Comparison of ENCODE assay signal across 8 cellular contexts in genomic region chr17:4492762-4493561, GRCh38. TPM values are rescaled to one million over a fixed set of nuclear protein-coding genes. Genes with fewer than 3 reads are reported as not detected.
DNase-seq lines count a peak whose midpoint lies in the region; ATAC-seq and TF ChIP-seq lines count a peak whose summit lies in the region.

No MANE protein-coding gene starts in this region.

- peaks cover 44% of the 10 kb centered on the region for H3K27me3 Mint-ChIP-seq in activated naive CD4-positive, alpha-beta T cell treated with anti-CD3 and anti-CD28 coated beads, Interleukin-2, amount 10 ng/mL, durations not matched to agents 7 days and 5 days
- peaks cover 22% of the 10 kb centered on the region for H3K27me3 Mint-ChIP-seq in glutamatergic neuron (ENCODE audit: unreplicated experiment)

- H3K4me1 Mint-ChIP-seq in activated naive CD4-positive, alpha-beta T cell treated with anti-CD3 and anti-CD28 coated beads, Interleukin-2, amount 10 ng/mL, durations not matched to agents 7 days and 5 days: peaks cover 2% of the 10 kb centered on the region
- H3K4me1 Mint-ChIP-seq in glutamatergic neuron (ENCODE audit: low read depth, unreplicated experiment): peaks cover 20% of the 10 kb centered on the region

- H3K4me3 Mint-ChIP-seq in activated naive CD4-positive, alpha-beta T cell treated with anti-CD3 and anti-CD28 coated beads, Interleukin-2, amount 10 ng/mL, durations not matched to agents 7 days and 5 days: no peak overlapping the region
- no peak overlapping the region for H3K4me3 Mint-ChIP-seq in glutamatergic neuron (ENCODE audit: unreplicated experiment)

- peak; percentile 72 for DNase-seq in activated naive CD4-positive, alpha-beta T cell treated with anti-CD3 and anti-CD28 coated beads, Interleukin-2, amount 10 ng/mL, durations not matched to agents 7 days and 5 days
- no peak for DNase-seq in activated naive CD4-positive, alpha-beta T cell treated with anti-CD3 and anti-CD28 coated beads, Interleukin-2, amount 50 U/mL, for 16 hours
- peak; percentile 59 for DNase-seq in SK-MEL-5 (ENCODE audit: low read depth, low spot score)
- no peak for DNase-seq in glutamatergic neuron
- DNase-seq in superior temporal gyrus (ENCODE audit: extremely low spot score): peak; percentile 11

- no peak overlapping the region for H3K27ac Mint-ChIP-seq in activated naive CD4-positive, alpha-beta T cell treated with anti-CD3 and anti-CD28 coated beads, Interleukin-2, amount 10 ng/mL, durations not matched to agents 7 days and 5 days
- peak overlapping the region; percentile 62 for H3K27ac Mint-ChIP-seq in glutamatergic neuron (ENCODE audit: unreplicated experiment)

- no peaks in the 10 kb centered on the region for H3K36me3 Mint-ChIP-seq in activated naive CD4-positive, alpha-beta T cell treated with anti-CD3 and anti-CD28 coated beads, Interleukin-2, amount 10 ng/mL, durations not matched to agents 7 days and 5 days
- H3K36me3 Mint-ChIP-seq in glutamatergic neuron (ENCODE audit: unreplicated experiment): no peaks in the 10 kb centered on the region

- no peak for TF ChIP-seq CTCF in glutamatergic neuron (IDR thresholded peaks at IDR 0.05; ENCODE audit: partially characterized antibody, unreplicated experiment)

- ATAC-seq in GM21737 (IDR thresholded peaks at IDR 0.05; ENCODE audit: unreplicated experiment) (no peak), HG03039 (IDR thresholded peaks at IDR 0.05; ENCODE audit: unreplicated experiment) (no peak), GM18873 (IDR thresholded peaks at IDR 0.05; ENCODE audit: low FRiP score, unreplicated experiment) (no peak)

- CTCF ChIA-PET in activated naive CD4-positive, alpha-beta T cell treated with anti-CD3 and anti-CD28 coated beads, Interleukin-2, amount 10 ng/mL, durations not matched to agents 7 days and 5 days (lab: Charles Lee): no interaction called here

- no peaks in the 10 kb centered on the region for H3K9me3 Mint-ChIP-seq in activated naive CD4-positive, alpha-beta T cell treated with anti-CD3 and anti-CD28 coated beads, Interleukin-2, amount 10 ng/mL, durations not matched to agents 7 days and 5 days
- H3K9me3 Mint-ChIP-seq in glutamatergic neuron (ENCODE audit: unreplicated experiment): peaks cover 10% of the 10 kb centered on the region

- in situ Hi-C loops in SK-MEL-5 (cut with HindIII; ENCODE audit: low pct_unique_long_range_greater_than_20kb, low sequenced_read_pairs): no loop called here

RNA-seq across cellular contexts. Expression of gene SPNS2, which starts 5.7 kb away (rescaled TPM):
- 0.51 and 0.66 TPM in 2 replicates for total RNA-seq in SK-MEL-5 (2014; rRNA removed; shearing (Covaris generic))
- polyA plus RNA-seq in SK-MEL-5 (2015; cell fraction: cytosol; rRNA removed): 0.73 and 0.79 TPM in 2 replicates
- polyA plus RNA-seq in SK-MEL-5 (2015; cell fraction: nucleus; rRNA removed): 0.47 and 2.7 TPM in 2 replicates
- total RNA-seq in glutamatergic neuron (ENCODE audit: unreplicated experiment): 73.0 TPM

RNA-seq across cellular contexts. Expression of gene SPNS3, which starts 59.2 kb away (rescaled TPM):
- total RNA-seq in SK-MEL-5 (2014; rRNA removed; shearing (Covaris generic)): not detected in 2 replicates
- polyA plus RNA-seq in SK-MEL-5 (2015; cell fraction: cytosol; rRNA removed): not detected in 2 replicates
- polyA plus RNA-seq in SK-MEL-5 (2015; cell fraction: nucleus; rRNA removed): not detected in 2 replicates
- total RNA-seq in glutamatergic neuron (ENCODE audit: unreplicated experiment): not detected

Comparison
In these comparisons a context has a peak if more than half of its experiments do, and no peak if none do; other contexts are left out.
1. DNase-seq: peak in activated naive CD4-positive, alpha-beta T cell treated with anti-CD3 and anti-CD28 coated beads, Interleukin-2, amount 10 ng/mL, durations not matched to agents 7 days and 5 days (single experiment), SK-MEL-5 (single experiment) and superior temporal gyrus (single experiment); none in activated naive CD4-positive, alpha-beta T cell treated with anti-CD3 and anti-CD28 coated beads, Interleukin-2, amount 50 U/mL, for 16 hours (single experiment) and glutamatergic neuron (single experiment).
2. RNA of gene SPNS2, which starts 5.7 kb away (total RNA-seq): 73.0 TPM in glutamatergic neuron (single experiment); 0.51 to 0.66 TPM in SK-MEL-5; every median in the first group is over 10 times any median in the second.